In genomic region chr20:44217342-44218092, GRCh38 we compare ENCODE assay signal across 8 cellular contexts. TPM values are rescaled to one million over a fixed set of nuclear protein-coding genes. Genes with fewer than 3 reads are reported as not detected.
DNase-seq lines count a peak whose midpoint lies in the region; ATAC-seq and TF ChIP-seq lines count a peak whose summit lies in the region.

No MANE protein-coding gene starts in this region.

- H3K9ac ChIP-seq in H9 (ENCODE audit: extremely low read depth, insufficient read length, low read length) (no peak overlapping the region), mesendoderm (ENCODE audit: low read length) (no peak overlapping the region)

- H3K4me3 ChIP-seq in effector memory CD4-positive, alpha-beta T cell (ENCODE audit: insufficient read depth, low read depth, low read length, poor library complexity, severe bottlenecking), result peak overlapping the region; percentile 23
- H3K4me3 ChIP-seq in mesendoderm (ENCODE audit: low read length), result no peak overlapping the region

- H3K23ac ChIP-seq in H9 (ENCODE audit: insufficient read length, low read depth, low read length), result no peak overlapping the region
- no peak overlapping the region for H3K23ac ChIP-seq in mesendoderm (ENCODE audit: low read length)

- H4K20me1 ChIP-seq in H9 (ENCODE audit: control insufficient read depth, insufficient read depth, insufficient read length), result no peaks in the 10 kb centered on the region

- H3K4me1 ChIP-seq in H9 (ENCODE audit: insufficient read depth, low read length) (no peaks in the 10 kb centered on the region), mesendoderm (ENCODE audit: control insufficient read depth, low read depth, low read length) (no peaks in the 10 kb centered on the region)
- peaks cover 30% of the 10 kb centered on the region for H3K4me1 ChIP-seq in effector memory CD4-positive, alpha-beta T cell (ENCODE audit: control insufficient read depth, insufficient read depth, low read length, poor library complexity, severe bottlenecking)

- no peak overlapping the region for H2BK12ac ChIP-seq in H9 (ENCODE audit: insufficient read length, low read depth, low read length)

- intact Hi-C loops in activated CD4-positive, alpha-beta memory T cell treated with anti-CD3 and anti-CD28 coated beads for 36 hours (cut with micrococcal nuclease), result loop anchor here (1.0 to 10.0 kb wide), 7 partner anchors 94 to 667 kb away; partner anchors contain the start of genes ADA, FITM2, SERINC3 and YWHAB

- no peaks in the 10 kb centered on the region for H3K27me3 Mint-ChIP-seq in H9 (ENCODE audit: low read depth)
- no peaks in the 10 kb centered on the region for H3K27me3 Mint-ChIP-seq in activated CD4-positive, alpha-beta memory T cell treated with anti-CD3 and anti-CD28 coated beads for 36 hours

- H3K36me3 ChIP-seq in effector memory CD4-positive, alpha-beta T cell (ENCODE audit: control insufficient read depth, insufficient read depth, low read length), result no peaks in the 10 kb centered on the region
- H3K36me3 ChIP-seq in mesendoderm (ENCODE audit: control insufficient read depth, insufficient read depth, low read length), result no peaks in the 10 kb centered on the region

- H2BK5ac ChIP-seq in H9 (ENCODE audit: insufficient read length, low read length) (no peak overlapping the region), mesendoderm (ENCODE audit: low read length) (no peak overlapping the region)

- peaks cover 21 to 27% of the 10 kb centered on the region in 2 experiments for H3K4me1 Mint-ChIP-seq in H9
- H3K4me1 Mint-ChIP-seq in activated CD4-positive, alpha-beta memory T cell treated with anti-CD3 and anti-CD28 coated beads for 36 hours (ENCODE audit: low read depth), result peaks cover 47% of the 10 kb centered on the region

- no peaks in the 10 kb centered on the region for H3K9me3 ChIP-seq in H9 (ENCODE audit: control insufficient read depth, low read depth, low read length)
- no peaks in the 10 kb centered on the region for H3K9me3 ChIP-seq in effector memory CD4-positive, alpha-beta T cell (ENCODE audit: control insufficient read depth, low read length)

- no peak overlapping the region for H4K5ac ChIP-seq in H9 (ENCODE audit: insufficient read length, low read depth, low read length)
- H4K5ac ChIP-seq in mesendoderm (ENCODE audit: low read length), result no peak overlapping the region

- H3K4me3 Mint-ChIP-seq in H9, result no peak overlapping the region; a peak in 1 of 5 replicates
- H3K4me3 Mint-ChIP-seq in activated CD4-positive, alpha-beta memory T cell treated with anti-CD3 and anti-CD28 coated beads for 36 hours, result peak overlapping the region; percentile 66

- H3K18ac ChIP-seq in H9 (ENCODE audit: insufficient read length, low read depth, low read length), result no peak overlapping the region
- no peak overlapping the region for H3K18ac ChIP-seq in mesendoderm (ENCODE audit: low read length)

- H3K27me3 ChIP-seq in H9 (ENCODE audit: insufficient read depth, low read length) (no peaks in the 10 kb centered on the region), mesendoderm (ENCODE audit: insufficient read depth, low read length, poor library complexity) (no peaks in the 10 kb centered on the region)
- no peaks in the 10 kb centered on the region for H3K27me3 ChIP-seq in effector memory CD4-positive, alpha-beta T cell (replicated peaks; ENCODE audit: control insufficient read depth, insufficient read depth, low read length, poor library complexity, severe bottlenecking)

- 0 out of 7 replicates have a peak overlapping the region, but pooled peaks of 1 of the 3 experiments have one; percentile 45 for H3K27ac Mint-ChIP-seq in H9
- peak overlapping the region; percentile 68 for H3K27ac Mint-ChIP-seq in activated CD4-positive, alpha-beta memory T cell treated with anti-CD3 and anti-CD28 coated beads for 36 hours

- POLR2A ChIA-PET in activated CD4-positive, alpha-beta memory T cell treated with anti-CD3 and anti-CD28 coated beads for 36 hours (lab: Charles Lee), result interaction anchor here (0.6 to 3.0 kb wide), 2 partner anchors 94 to 391 kb away, joined by 3 to 21 read pairs; partner anchors contain the start of gene FITM2

- H3K9me3 Mint-ChIP-seq in H9, result no peaks in the 10 kb centered on the region
- no peaks in the 10 kb centered on the region for H3K9me3 Mint-ChIP-seq in activated CD4-positive, alpha-beta memory T cell treated with anti-CD3 and anti-CD28 coated beads for 36 hours

- H3K79me2 ChIP-seq in H9 (ENCODE audit: insufficient read depth, low read length) (no peaks in the 10 kb centered on the region), mesendoderm (ENCODE audit: control insufficient read depth, insufficient read depth, low read length) (no peaks in the 10 kb centered on the region)

- H3K27ac ChIP-seq in H9 (ENCODE audit: insufficient read length, low read depth, low read length), result no peak overlapping the region
- peak overlapping the region; percentile 69 for H3K27ac ChIP-seq in effector memory CD4-positive, alpha-beta T cell (ENCODE audit: insufficient read depth, low read length, poor library complexity, severe bottlenecking)
- no peak overlapping the region for H3K27ac ChIP-seq in mesendoderm (ENCODE audit: low read depth, low read length)

- H2AK5ac ChIP-seq in H9 (ENCODE audit: insufficient read length, low read length) (no peak overlapping the region), mesendoderm (ENCODE audit: low read length) (no peak overlapping the region)

- no peak overlapping the region for H3T11ph ChIP-seq in H9 (ENCODE audit: low read length)

- H3K4ac ChIP-seq in H9 (ENCODE audit: low read depth, low read length), result no peak overlapping the region
- no peak overlapping the region for H3K4ac ChIP-seq in mesendoderm (ENCODE audit: low read depth, low read length)

- no peak overlapping the region for H3K14ac ChIP-seq in H9 (ENCODE audit: insufficient read depth, low read length)

- no peak overlapping the region for H2BK20ac ChIP-seq in H9 (ENCODE audit: low read depth, low read length, poor library complexity, severe bottlenecking)

- no peak overlapping the region for H2BK15ac ChIP-seq in H9 (ENCODE audit: low read depth, low read length)
- no peak overlapping the region for H2BK15ac ChIP-seq in mesendoderm (replicated peaks; ENCODE audit: low read depth)

- H3K4me2 ChIP-seq in H9 (ENCODE audit: insufficient read depth, insufficient read length, low read length), result no peak overlapping the region
- no peak overlapping the region for H3K4me2 ChIP-seq in mesendoderm (ENCODE audit: low read length)

- no peak overlapping the region for H2AFZ ChIP-seq in H9 (ENCODE audit: low read length)

- H4K8ac ChIP-seq in H9 (replicated peaks; ENCODE audit: insufficient read length, low read depth, low read length), result no peak overlapping the region
- H4K8ac ChIP-seq in mesendoderm (ENCODE audit: low read depth, low read length), result no peak overlapping the region

- H2BK120ac ChIP-seq in H9 (ENCODE audit: low read depth, low read length, poor library complexity, severe bottlenecking) (no peak overlapping the region), mesendoderm (ENCODE audit: low read depth, low read length) (no peak overlapping the region)

- H3K56ac ChIP-seq in H9 (ENCODE audit: insufficient read length, low read depth, low read length) (no peak overlapping the region), mesendoderm (ENCODE audit: low read length) (no peak overlapping the region)

- CTCF ChIA-PET in activated CD4-positive, alpha-beta memory T cell treated with anti-CD3 and anti-CD28 coated beads for 36 hours (lab: Charles Lee), result interaction anchor here (0.6 to 10.3 kb wide), 43 partner anchors 9 to 649 kb away, joined by 3 to 453 read pairs (median 5); partner anchors contain the start of genes FITM2, GDAP1L1 and TTPAL

- H4K91ac ChIP-seq in H9 (ENCODE audit: insufficient read length, low read depth, low read length), result no peak overlapping the region

- TF ChIP-seq CTCF in H9 (conservative IDR thresholded peaks at IDR 0.05), result peak; percentile 97

- DNase-seq in AML-193 (lab: John Stamatoyannopoulos, UW) (peak; percentile 49 to 72), H9 (peak; percentile 82), NCI-H69 (lab: John Stamatoyannopoulos, UW) (peak; percentile 74), mesendoderm (peak; percentile 85)
- peak; percentile 76 for DNase-seq in activated CD4-positive, alpha-beta memory T cell treated with anti-CD3 and anti-CD28 coated beads for 36 hours
- DNase-seq in effector memory CD4-positive, alpha-beta T cell, result peak; percentile 49 to 70 (median 54)
- DNase-seq in stimulated activated CD8-positive, alpha-beta memory T cell treated with anti-CD3 and anti-CD28 coated beads, Interleukin-4, amount 100 ng/mL, for 48 hours, result peak; percentile 78

- no peaks in the 10 kb centered on the region for H3K36me3 Mint-ChIP-seq in H9 (ENCODE audit: insufficient read depth in 1 of 3, low read depth in 3 of 3)
- H3K36me3 Mint-ChIP-seq in activated CD4-positive, alpha-beta memory T cell treated with anti-CD3 and anti-CD28 coated beads for 36 hours, result no peaks in the 10 kb centered on the region

- H3K79me1 ChIP-seq in H9 (ENCODE audit: insufficient read depth, low read depth, low read length, poor library complexity, severe bottlenecking) (no peaks in the 10 kb centered on the region), mesendoderm (ENCODE audit: low read length) (no peaks in the 10 kb centered on the region)

- no peaks in the 10 kb centered on the region for H3K23me2 ChIP-seq in H9 (ENCODE audit: insufficient read length, low read depth, low read length, poor library complexity, severe bottlenecking)

- ATAC-seq in HG02571 (IDR thresholded peaks at IDR 0.05; ENCODE audit: unreplicated experiment), result no peak

- WGBS in H9 (ENCODE audit: extremely low coverage, insufficient read length, low lambda C conversion rate), result no CpG with 5 or more reads among the region's 11 CpGs
- no CpG with 5 or more reads among the region's 11 CpGs for WGBS in mesendoderm (ENCODE audit: extremely low coverage, insufficient coverage, low lambda C conversion rate)

RNA-seq across cellular contexts. Expression of gene OSER1, which starts 6.9 kb away (rescaled TPM):
- total RNA-seq in H9 (2021), result 35.7 and 36.1 TPM in 2 replicates
- 10 to 100 TPM; 23.4 to 24.2 TPM for total RNA-seq in activated CD4-positive, alpha-beta memory T cell treated with anti-CD3 and anti-CD28 coated beads for 36 hours
- 27.3 TPM for polyA plus RNA-seq in mesendoderm (2013, experiment 1 of 2)
- polyA plus RNA-seq in mesendoderm (2013, experiment 2 of 2), result 27.4 TPM

RNA-seq across cellular contexts. Expression of gene GDAP1L1, which starts 29.6 kb away (rescaled TPM):
- 5.9 and 6.8 TPM in 2 replicates for total RNA-seq in H9 (2021)
- not detected for total RNA-seq in activated CD4-positive, alpha-beta memory T cell treated with anti-CD3 and anti-CD28 coated beads for 36 hours
- polyA plus RNA-seq in mesendoderm (2013, experiment 1 of 2), result 2.6 TPM
- polyA plus RNA-seq in mesendoderm (2013, experiment 2 of 2), result 2.5 TPM

RNA-seq across cellular contexts. Expression of gene JPH2, which starts 30.5 kb away (rescaled TPM):
- 0.31 and 0.35 TPM in 2 replicates for total RNA-seq in H9 (2021)
- total RNA-seq in activated CD4-positive, alpha-beta memory T cell treated with anti-CD3 and anti-CD28 coated beads for 36 hours, result not detected
- polyA plus RNA-seq in mesendoderm (2013, experiment 1 of 2), result 2.3 TPM
- 2.3 TPM for polyA plus RNA-seq in mesendoderm (2013, experiment 2 of 2)
